12 cellular contexts compared by ENCODE assay signal in the genomic region with DNA sequence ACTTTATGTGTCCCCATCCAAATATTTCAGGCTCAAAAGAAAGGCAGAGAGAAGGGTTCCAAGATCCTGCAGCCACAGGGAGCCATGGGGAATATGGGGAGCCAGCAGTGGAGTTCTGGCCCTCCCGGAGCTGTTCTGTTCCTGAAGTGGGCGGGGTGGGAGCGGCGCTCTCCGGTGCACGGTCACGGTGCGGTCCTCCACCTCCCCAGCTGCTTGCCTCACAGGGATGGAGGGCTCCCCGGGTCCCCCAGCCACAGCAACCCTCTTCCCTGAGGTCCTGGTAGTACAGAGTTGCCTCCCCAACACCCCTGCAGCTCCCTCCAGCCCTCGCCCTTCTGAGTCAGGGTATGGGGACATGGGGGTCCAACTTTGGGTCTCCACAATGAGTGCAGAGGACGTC.
"Had no signal": no experiment of that assay in that cellular context is flagged by ENCODE, and none has a peak within 500 bp of the region (broad histone marks: within the 10 kb centered on the region; RNA-seq: fewer than 3 reads in every experiment).

No MANE protein-coding gene starts in this region.

- H3K27ac ChIP-seq: colonic mucosa, heart right ventricle had no signal

- H3K27me3 ChIP-seq: colonic mucosa had no signal

- H3K36me3 ChIP-seq: colonic mucosa, heart right ventricle had no signal

- DNase-seq: activated CD4-positive, alpha-beta T cell treated with anti-CD3 and anti-CD28 coated beads, Interleukin-2, amount 50 U/mL, for 48 hours; activated CD8-positive, alpha-beta memory T cell treated with anti-CD3 and anti-CD28 coated beads, Interleukin-2, amount 10 ng/mL, durations not matched to agents 7 days and 5 days; activated effector memory CD4-positive, alpha-beta T cell treated with Interleukin-2 at 50 U/mL for 16 hours; activated T-cell treated with anti-CD3 and anti-CD28 coated beads, Interleukin-2, amount 50 U/mL, for 24 hours; colonic mucosa; kidney glomerular epithelial cell; natural killer cell; stimulated activated CD4-positive, alpha-beta T cell treated with anti-CD3 and anti-CD28 coated beads, Interleukin-4, amount 100 ng/mL, for 1 hour; T-helper 2 cell had no signal

- H3K4me1 ChIP-seq: colonic mucosa, heart right ventricle had no signal

- H3K4me3 ChIP-seq: colonic mucosa, heart right ventricle, mucosa of descending colon had no signal

- ATAC-seq: activated CD4-positive, CD25-positive, alpha-beta regulatory T cell treated with anti-CD3 and anti-CD28 coated beads, Interleukin-2, amount 50 U/mL, for 24 hours; activated CD8-positive, alpha-beta memory T cell treated with anti-CD3 and anti-CD28 coated beads, Interleukin-2, amount 10 ng/mL, durations not matched to agents 7 days and 5 days; mucosa of descending colon had no signal

- H3K9me3 ChIP-seq: colonic mucosa, mucosa of descending colon had no signal
